ENCODE assay signal across 8 cellular contexts in the genomic region with DNA sequence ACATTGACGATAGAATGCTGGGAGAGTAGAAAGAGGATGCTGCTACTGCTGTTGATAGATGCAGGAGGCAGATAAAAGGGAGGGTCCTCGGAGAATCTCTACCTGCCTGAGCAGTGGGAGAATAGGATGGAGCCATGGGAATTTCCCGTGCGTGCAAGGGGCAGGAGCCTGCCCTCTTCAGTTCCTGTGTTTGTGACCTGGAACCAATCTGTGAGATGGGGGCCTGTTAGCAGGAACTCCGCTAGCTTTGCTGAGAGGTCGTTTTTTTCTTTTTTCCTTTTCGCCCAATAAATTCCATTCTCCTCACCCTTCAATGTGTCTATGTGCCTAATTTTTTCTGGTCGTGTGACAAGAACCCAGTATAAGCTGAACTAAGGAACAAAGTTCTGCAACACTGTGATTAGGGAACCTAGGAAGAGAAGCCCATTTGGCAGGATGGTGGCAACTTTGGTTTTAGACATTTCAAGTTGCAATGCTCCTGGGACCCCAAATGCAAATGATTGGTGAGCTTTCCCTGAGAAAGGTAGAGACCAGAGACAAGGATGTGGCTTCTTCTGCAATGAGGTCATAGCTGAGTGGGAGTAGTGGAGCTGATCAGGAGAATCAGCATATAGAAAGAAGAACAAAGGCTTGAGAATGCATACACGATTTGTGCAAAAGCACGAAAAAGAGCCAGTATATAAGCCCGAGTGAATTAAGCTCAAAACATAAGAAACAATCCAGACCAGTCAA. TPM values are rescaled to one million over a fixed set of nuclear protein-coding genes. Genes with fewer than 3 reads are reported as not detected.
A peak's percentile ranks its signal among the peaks of the same experiment; 100 is the strongest.
DNase-seq lines count a peak whose midpoint lies in the region; ATAC-seq and TF ChIP-seq lines count a peak whose summit lies in the region.

No MANE protein-coding gene starts in this region.

- peak overlapping the region; percentile 1 for H3K4me3 Mint-ChIP-seq in activated naive CD8-positive, alpha-beta T cell treated with anti-CD3 and anti-CD28 coated beads, Interleukin-2, amount 50 U/mL, for 24 hours
- no peak overlapping the region for H3K4me3 Mint-ChIP-seq in nephron progenitor cell

- ATAC-seq in HG03045 (IDR thresholded peaks at IDR 0.05; ENCODE audit: unreplicated experiment) (peak; percentile 89), left lung (no peak)
- ATAC-seq in activated naive CD8-positive, alpha-beta T cell treated with anti-CD3 and anti-CD28 coated beads, Interleukin-2, amount 50 U/mL, for 24 hours = peak; percentile 91

- H3K27ac ChIP-seq in spleen = no peak overlapping the region
- H3K27ac ChIP-seq in left lung = no peak overlapping the region

- H3K36me3 ChIP-seq in spleen (no peaks in the 10 kb centered on the region), left lung (peaks cover 0 to 40% of the 10 kb centered on the region in 2 donors)

- no peaks in the 10 kb centered on the region for H3K27me3 ChIP-seq in spleen (replicated peaks in 1 of 7)
- H3K27me3 ChIP-seq in left lung = no peaks in the 10 kb centered on the region

- TF ChIP-seq POLR2A in spleen (IDR thresholded peaks at IDR 0.05) = no peak

- no peaks in the 10 kb centered on the region for H3K27me3 Mint-ChIP-seq in activated naive CD8-positive, alpha-beta T cell treated with anti-CD3 and anti-CD28 coated beads, Interleukin-2, amount 50 U/mL, for 24 hours
- no peaks in the 10 kb centered on the region for H3K27me3 Mint-ChIP-seq in nephron progenitor cell (ENCODE audit: low read depth, poor library complexity)

- peaks cover 30% of the 10 kb centered on the region for H3K4me1 Mint-ChIP-seq in activated naive CD8-positive, alpha-beta T cell treated with anti-CD3 and anti-CD28 coated beads, Interleukin-2, amount 50 U/mL, for 24 hours
- H3K4me1 Mint-ChIP-seq in nephron progenitor cell = peaks cover 27% of the 10 kb centered on the region

- H3K9me3 ChIP-seq in spleen (peaks cover 0 to 3% (median 0%) of the 10 kb centered on the region in 8 donors), left lung (no peaks in the 10 kb centered on the region)

- intact Hi-C loops in spleen (cut with DNase I; ENCODE audit: low total_unique reads) = no loop called here
- intact Hi-C loops in left lung (cut with DNase I) = no loop called here

- WGBS in spleen, 5 donors = 75 to 82% (median 78%) methylated on average over 11 of the region's 11 CpGs

- in situ Hi-C loops in GM13976 (cut with MboI; ENCODE audit: low sequenced_read_pairs, unreplicated experiment) = no loop called here

- H3K4me1 ChIP-seq in spleen = peaks cover 0 to 19% (median 0%) of the 10 kb centered on the region in 6 donors
- peaks cover 3 to 30% of the 10 kb centered on the region in 2 donors for H3K4me1 ChIP-seq in left lung

- no peaks in the 10 kb centered on the region for H3K9me3 Mint-ChIP-seq in activated naive CD8-positive, alpha-beta T cell treated with anti-CD3 and anti-CD28 coated beads, Interleukin-2, amount 50 U/mL, for 24 hours
- H3K9me3 Mint-ChIP-seq in nephron progenitor cell = peaks cover 6% of the 10 kb centered on the region

- DNase-seq in GM13976 (ENCODE audit: low spot score) (peak; percentile 49), GM20000 (ENCODE audit: low spot score) (peak; percentile 49), AG20443 (ENCODE audit: low spot score) (no peak), spleen (no peak), nephron progenitor cell (no peak), left lung (no peak)
- peak; percentile 9 for DNase-seq in activated naive CD8-positive, alpha-beta T cell treated with anti-CD3 and anti-CD28 coated beads, Interleukin-2, amount 50 U/mL, for 24 hours

- H3K4me3 ChIP-seq in spleen (no peak overlapping the region), left lung (no peak overlapping the region)

- no peak overlapping the region for H3K27ac Mint-ChIP-seq in activated naive CD8-positive, alpha-beta T cell treated with anti-CD3 and anti-CD28 coated beads, Interleukin-2, amount 50 U/mL, for 24 hours
- H3K27ac Mint-ChIP-seq in nephron progenitor cell = no peak overlapping the region

- peaks cover 26% of the 10 kb centered on the region for H3K36me3 Mint-ChIP-seq in activated naive CD8-positive, alpha-beta T cell treated with anti-CD3 and anti-CD28 coated beads, Interleukin-2, amount 50 U/mL, for 24 hours (ENCODE audit: low read depth)
- peaks cover 35% of the 10 kb centered on the region for H3K36me3 Mint-ChIP-seq in nephron progenitor cell (ENCODE audit: low read depth)

- TF ChIP-seq CTCF in GM13976 (IDR thresholded peaks at IDR 0.05; ENCODE audit: borderline replicate concordance, control extremely low read depth, extremely low read depth, insufficient read depth, missing control alignments) = no peak
- no peak for TF ChIP-seq CTCF in GM20000 (IDR thresholded peaks at IDR 0.05; ENCODE audit: extremely low read depth, missing control alignments)
- TF ChIP-seq CTCF in spleen (IDR thresholded peaks at IDR 0.05 in 8 of 11, conservative IDR thresholded peaks at IDR 0.05 in 3 of 11) = no peak
- no peak for TF ChIP-seq CTCF in nephron progenitor cell (IDR thresholded peaks at IDR 0.05)
- no peak for TF ChIP-seq CTCF in left lung (IDR thresholded peaks at IDR 0.05)

RNA-seq across cellular contexts. Expression of a gene that starts 23.9 kb away (rescaled TPM):
- total RNA-seq in spleen = 10 to 100 TPM; 11.9 to 21.7 (median 18.4) TPM
- 1 to 10 TPM; 4.5 to 6.9 (median 4.8) TPM for polyA plus RNA-seq in spleen
- total RNA-seq in left lung = 100 to 1,000 TPM; 295 to 318 TPM

Comparison
In these comparisons a context has a peak if more than half of its experiments do, and no peak if none do; other contexts are left out.
1. DNase-seq: peak in GM13976 (single experiment), GM20000 (single experiment) and activated naive CD8-positive, alpha-beta T cell treated with anti-CD3 and anti-CD28 coated beads, Interleukin-2, amount 50 U/mL, for 24 hours (single experiment); none in AG20443 (single experiment), spleen (single experiment), nephron progenitor cell (single experiment) and left lung (0 of 2).
2. RNA of a gene that starts 23.9 kb away (total RNA-seq): 295 to 318 TPM in left lung; 11.9 to 21.7 TPM in spleen; every median in the first group is over 10 times any median in the second.